Comparison of ENCODE assay signal across 8 cellular contexts in the genomic region with DNA sequence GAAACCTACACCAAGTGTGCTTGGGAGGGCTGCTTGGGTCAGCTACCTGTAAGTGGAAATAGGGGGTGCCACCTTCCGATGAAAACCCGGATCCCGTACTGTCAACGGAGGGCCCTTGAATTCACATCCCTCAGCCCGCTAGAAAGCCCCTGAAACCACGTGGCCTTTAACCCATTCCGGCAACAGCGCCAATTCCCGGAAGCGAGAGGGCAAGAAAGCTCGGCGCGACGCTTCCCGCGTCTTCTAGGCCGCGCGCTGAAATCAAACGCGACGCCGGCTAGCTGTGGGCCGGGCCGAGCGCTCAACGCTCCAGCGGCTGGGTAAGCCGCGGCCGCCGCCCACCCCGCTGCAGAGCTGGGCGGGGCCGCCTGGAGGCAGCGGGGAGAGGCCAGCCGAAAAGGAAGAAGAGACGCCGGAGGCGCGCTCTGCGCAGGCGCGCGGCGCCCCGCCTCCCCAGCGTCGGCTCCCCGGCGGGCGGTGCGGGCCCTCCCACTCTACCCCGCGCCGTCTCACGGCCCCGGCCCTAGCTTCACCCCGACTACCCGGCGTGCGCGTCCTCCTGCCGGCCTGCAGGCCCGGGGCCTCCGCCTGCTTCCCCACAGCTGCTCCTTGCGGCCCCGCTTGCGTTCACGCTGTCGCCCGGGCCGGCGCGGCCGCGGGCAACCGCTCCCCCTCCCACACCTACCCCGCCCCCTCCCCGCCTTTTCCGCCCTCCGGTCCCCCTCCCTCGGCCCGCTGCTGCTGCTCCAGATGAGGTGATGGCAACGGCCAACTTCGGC. TPM values are rescaled to one million over a fixed set of nuclear protein-coding genes. Genes with fewer than 3 reads are reported as not detected.
A peak's percentile ranks its signal among the peaks of the same experiment; 100 is the strongest.
DNase-seq lines count a peak whose midpoint lies in the region; ATAC-seq and TF ChIP-seq lines count a peak whose summit lies in the region.

Gene KIF2A, plus strand, starts transcription at position 492 of the 779 bp plus-strand sequence. Its CDS starts 267 bp downstream, at position 759.

- peak in 5 of 6 experiments; percentile 16 to 58 (median 46) for TF ChIP-seq CTCF in upper lobe of left lung (IDR thresholded peaks at IDR 0.05)

- peak in 3 of 4 donors; percentile 38 to 74 (median 56) for TF ChIP-seq POLR2A in upper lobe of left lung (IDR thresholded peaks at IDR 0.05)

- no peaks in the 10 kb centered on the region for H3K36me3 ChIP-seq in upper lobe of left lung

- H3K9me3 ChIP-seq in upper lobe of left lung: no peaks in the 10 kb centered on the region

- H3K27ac ChIP-seq in upper lobe of left lung: peak within 1 kb of the TSS; percentile 86 to 99 (median 91)

- intact Hi-C loops in T-helper 1 cell treated with Interleukin-12 subunit alpha and Interleukin-12 subunit beta and Interleukin-4 antibody, amounts not matched to agents 30 ng/mL and 1 ng/mL, for 36 hours (cut with micrococcal nuclease): loop anchor here (1.0 to 5.0 kb wide), 10 partner anchors 9 to 1359 kb away; partner anchors contain the start of genes DIMT1, ERCC8, IPO11 and LRRC70
- intact Hi-C loops in left cardiac atrium (cut with DNase I) (no loop called here), posterior vena cava (cut with DNase I) (no loop called here)

- WGBS in upper lobe of left lung, 2 donors: 0% methylated on average over 27 to 44 of the region's 86 CpGs

- ATAC-seq in GM18498 (IDR thresholded peaks at IDR 0.05; ENCODE audit: unreplicated experiment) (peak; percentile 94), HG02885 (IDR thresholded peaks at IDR 0.05; ENCODE audit: poor library complexity, unreplicated experiment) (peak; percentile 91), left cardiac atrium (peak; percentile 98 to 99), upper lobe of left lung (ENCODE audit: low FRiP score in 2 of 2) (peak; percentile 96 to 99)

- H3K4me1 ChIP-seq in upper lobe of left lung: peaks cover 11 to 18% (median 13%) of the 10 kb centered on the region in 4 donors

- H3K4me3 ChIP-seq in upper lobe of left lung: peak within 1 kb of the TSS; percentile 58 to 100 (median 87)

- TF ChIP-seq EP300 in upper lobe of left lung (IDR thresholded peaks at IDR 0.05): no peak

- DNase-seq in NCI-H1694 (lab: John Stamatoyannopoulos, UW) (peak; percentile 79), amniotic epithelial cell (ENCODE audit: low read depth) (peak; percentile 84), left cardiac atrium (peak; percentile 91), posterior vena cava (ENCODE audit: low spot score) (peak; percentile 97), upper lobe of left lung (peak; percentile 92 to 99)

- no peaks in the 10 kb centered on the region for H3K27me3 ChIP-seq in upper lobe of left lung

RNA-seq across cellular contexts. Expression of gene KIF2A, which starts in this region (rescaled TPM):
- total RNA-seq in T-helper 1 cell treated with Interleukin-12 subunit alpha and Interleukin-12 subunit beta and Interleukin-4 antibody, amounts not matched to agents 30 ng/mL and 1 ng/mL, for 36 hours: 176 and 182 TPM in 2 replicates
- total RNA-seq in left cardiac atrium (10 to 100 TPM; 11.6 to 14.8 TPM), posterior vena cava (10 to 100 TPM; 32.3 to 40.2 TPM), upper lobe of left lung (10 to 100 TPM; 16.8 to 61.2 (median 23.7) TPM)

Comparison
In these comparisons a context has a peak if more than half of its experiments do, and no peak if none do; other contexts are left out.
1. Peak in every context shown above with its lines: DNase-seq, ATAC-seq, H3K4me3 ChIP-seq and H3K27ac ChIP-seq.